14 cellular contexts compared by ENCODE assay signal in the genomic region with DNA sequence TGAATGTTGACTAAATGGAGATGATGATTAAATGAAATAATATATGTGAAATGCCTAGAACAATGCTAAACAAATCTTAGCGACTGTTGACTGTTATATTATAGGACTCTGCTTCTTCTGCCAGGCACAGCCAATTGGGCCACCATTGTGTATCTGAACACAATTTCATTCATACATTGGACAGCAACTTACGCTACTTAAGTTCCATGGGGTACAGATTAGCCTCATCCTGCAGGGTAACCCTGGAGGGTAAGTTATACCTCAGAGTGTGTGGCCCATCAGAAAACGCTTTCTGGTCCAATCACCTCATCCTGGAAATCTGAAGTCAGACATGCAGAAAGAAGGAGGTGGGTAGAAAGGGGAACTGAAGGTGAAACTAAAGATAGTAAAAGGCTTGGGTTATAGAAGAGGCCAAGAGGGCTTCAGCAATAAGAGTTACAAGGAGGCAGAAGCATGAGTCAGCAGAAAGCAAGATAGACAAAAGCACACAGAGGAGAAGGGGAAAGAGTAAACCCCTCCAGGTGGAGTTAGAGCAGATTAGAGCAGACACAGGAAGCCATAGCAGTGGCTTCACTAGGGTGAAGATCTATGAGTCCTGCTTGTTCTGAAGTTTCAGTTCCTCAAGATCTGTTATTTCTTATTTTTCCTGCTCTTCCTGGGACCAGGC.
A peak's percentile ranks its signal among the peaks of the same experiment; 100 is the strongest.
DNase-seq lines count a peak whose midpoint lies in the region; ATAC-seq, FAIRE-seq and TF ChIP-seq lines count a peak whose summit lies in the region.
"Had no signal": no experiment of that assay in that cellular context is flagged by ENCODE, and none has a peak within 500 bp of the region (broad histone marks: within the 10 kb centered on the region; RNA-seq: fewer than 3 reads in every experiment).

No MANE protein-coding gene starts in this region.

- WGBS in A549 (ENCODE audit: missing lambda C conversion rate): 56% methylated on average over 3 of the region's 3 CpGs
- no CpG with 5 or more reads among the region's 3 CpGs for WGBS in IMR-90 (ENCODE audit: extremely low coverage in 2 of 2, insufficient read length in 1 of 2), 2 experiments

- H3K4me2 ChIP-seq in A549 (no peak overlapping the region), IMR-90 (ENCODE audit: low read depth, low read length) (no peak overlapping the region)

- H3K27me3 ChIP-seq in IMR-90 (ENCODE audit: control insufficient read depth, insufficient read depth, low read length) (peaks cover 2% of the 10 kb centered on the region), left lung (no peaks in the 10 kb centered on the region)

- in situ Hi-C loops in IMR-90 (cut with MboI; ENCODE audit: low sequenced_read_pairs): loop anchor here (10.0 kb wide), 1 partner anchor 63 kb away; no protein-coding TSS in a partner anchor

- intact Hi-C loops in IMR-90 (cut with micrococcal nuclease) (no loop called here), left lung (cut with DNase I) (no loop called here)

- FAIRE-seq in A549 (lab: Jason Lieb, UNC): no peak
- FAIRE-seq: astrocyte, H54 had no signal

- no peaks in the 10 kb centered on the region for H3K36me3 ChIP-seq in IMR-90 (ENCODE audit: control insufficient read depth, insufficient read depth, low read length)
- H3K36me3 ChIP-seq in left lung: no peaks in the 10 kb centered on the region

- H2BK120ac ChIP-seq in IMR-90 (ENCODE audit: low read depth, low read length): no peak overlapping the region

- dilution Hi-C loops in IMR-90 (cut with HindIII; ENCODE audit: low sequenced_read_pairs, unreplicated experiment): no loop called here

- H3K56ac ChIP-seq in IMR-90 (ENCODE audit: extremely low read depth, insufficient read depth, low read length): no peak overlapping the region

- H3K14ac ChIP-seq in IMR-90 (replicated peaks; ENCODE audit: low read depth, low read length): no peak overlapping the region

- no peak for TF ChIP-seq CTCF in A549 (IDR thresholded peaks at IDR 0.05)
- TF ChIP-seq CTCF in IMR-90 (conservative IDR thresholded peaks at IDR 0.05; ENCODE audit: low read depth, low read length): no peak
- TF ChIP-seq CTCF in left lung (IDR thresholded peaks at IDR 0.05): no peak

- H2AFZ ChIP-seq in IMR-90 (replicated peaks; ENCODE audit: low read length, poor library complexity): no peak overlapping the region

- no peak overlapping the region for H3K4ac ChIP-seq in IMR-90 (ENCODE audit: low read depth, low read length)

- H3K27me3 Mint-ChIP-seq in natural killer cell treated with Interleukin-12 subunit alpha and Interleukin-12 subunit beta and Interleukin-15 and Interleukin-18, amount 100 ng/mL, for 72 hours: peaks cover 0 to 4% of the 10 kb centered on the region in 2 donors
- H3K27me3 Mint-ChIP-seq: activated B cell treated with CpG ODN at 0.5 μM for 24 hours had no signal

- H3K79me1 ChIP-seq in IMR-90 (ENCODE audit: low read depth in 1 of 2, low read length in 2 of 2): no peaks in the 10 kb centered on the region

- no peak for DNase-seq in A549 (ENCODE audit: low read depth in 1 of 2, low spot score in 1 of 2)
- no peak for DNase-seq in IMR-90
- DNase-seq in NK-92 (lab: John Stamatoyannopoulos, UW; ENCODE audit: unreplicated experiment): no peak
- DNase-seq in natural killer cell treated with Interleukin-12 subunit alpha and Interleukin-12 subunit beta and Interleukin-15 and Interleukin-18, amount 100 ng/mL, for 72 hours (ENCODE audit: low spot score): no peak
- no peak for DNase-seq in left lung
- no peak for DNase-seq in SW 1271 (lab: John Stamatoyannopoulos, UW)
- DNase-seq: activated B cell treated with CpG ODN at 0.5 μM for 24 hours, NCI-H345 had no signal

- no peak overlapping the region for H2AK9ac ChIP-seq in IMR-90 (replicated peaks; ENCODE audit: low read depth, low read length, poor library complexity)

- no peak overlapping the region for H3K27ac ChIP-seq in A549
- no peak overlapping the region for H3K27ac ChIP-seq in IMR-90 (ENCODE audit: insufficient read depth, low read length)
- no peak overlapping the region for H3K27ac ChIP-seq in left lung

- no peak overlapping the region for H4K5ac ChIP-seq in IMR-90 (ENCODE audit: low read depth, low read length)

- H3K9ac ChIP-seq in IMR-90 (ENCODE audit: low read depth, low read length): no peak overlapping the region

- H3K4me1 Mint-ChIP-seq in natural killer cell treated with Interleukin-12 subunit alpha and Interleukin-12 subunit beta and Interleukin-15 and Interleukin-18, amount 100 ng/mL, for 72 hours (ENCODE audit: low read depth in 2 of 2): no peaks in the 10 kb centered on the region

- H2BK5ac ChIP-seq in IMR-90 (ENCODE audit: low read depth, low read length, poor library complexity, severe bottlenecking): no peak overlapping the region

- no peak overlapping the region for H3K23ac ChIP-seq in IMR-90 (ENCODE audit: low read depth, low read length)

- no peak for TF ChIP-seq POLR2A in A549 (IDR thresholded peaks at IDR 0.05; ENCODE audit: low read length)
- TF ChIP-seq POLR2A in IMR-90 (IDR thresholded peaks at IDR 0.05; ENCODE audit: low read depth, low read length): no peak

- no peak overlapping the region for H3K27ac Mint-ChIP-seq in natural killer cell treated with Interleukin-12 subunit alpha and Interleukin-12 subunit beta and Interleukin-15 and Interleukin-18, amount 100 ng/mL, for 72 hours
- H3K27ac Mint-ChIP-seq: activated B cell treated with CpG ODN at 0.5 μM for 24 hours had no signal

- H3K9me3 Mint-ChIP-seq in natural killer cell treated with Interleukin-12 subunit alpha and Interleukin-12 subunit beta and Interleukin-15 and Interleukin-18, amount 100 ng/mL, for 72 hours: no peaks in the 10 kb centered on the region
- H3K9me3 Mint-ChIP-seq: activated B cell treated with CpG ODN at 0.5 μM for 24 hours had no signal

- no peak overlapping the region for H4K91ac ChIP-seq in IMR-90 (ENCODE audit: insufficient read depth, low read depth, low read length)

- no peak for TF ChIP-seq EP300 in A549 (IDR thresholded peaks at IDR 0.05)

- POLR2A ChIA-PET in A549 (lab: Yijun Ruan, JAX) (no interaction called here), IMR-90 (lab: Charles Lee; ENCODE audit: unreplicated experiment) (no interaction called here)

- no peaks in the 10 kb centered on the region for H4K20me1 ChIP-seq in IMR-90 (ENCODE audit: insufficient read depth, low read length)

- no peak overlapping the region for H2BK15ac ChIP-seq in IMR-90 (ENCODE audit: low read depth, low read length)

- H2AK5ac ChIP-seq in IMR-90 (ENCODE audit: low read depth, low read length): no peak overlapping the region

- ATAC-seq in A549: no peak
- peak; percentile 91 for ATAC-seq in GM19043 (IDR thresholded peaks at IDR 0.05; ENCODE audit: low read depth, unreplicated experiment)
- ATAC-seq in HG02798 (IDR thresholded peaks at IDR 0.05; ENCODE audit: poor library complexity, unreplicated experiment): peak; percentile 92
- ATAC-seq in IMR-90 (ENCODE audit: low read depth): no peak
- ATAC-seq in natural killer cell treated with Interleukin-12 subunit alpha and Interleukin-12 subunit beta and Interleukin-15 and Interleukin-18, amount 100 ng/mL, for 72 hours: no peak
- ATAC-seq in left lung: no peak

- BruUV-seq in IMR-90 (replicated peaks; lab: Mats Ljungman, UMichigan): no TSS peak

- no peak overlapping the region for H3K4me3 Mint-ChIP-seq in natural killer cell treated with Interleukin-12 subunit alpha and Interleukin-12 subunit beta and Interleukin-15 and Interleukin-18, amount 100 ng/mL, for 72 hours
- H3K4me3 Mint-ChIP-seq: activated B cell treated with CpG ODN at 0.5 μM for 24 hours had no signal

- H4K8ac ChIP-seq in IMR-90 (ENCODE audit: low read depth in 2 of 2, low read length in 2 of 2): no peak overlapping the region

- no peaks in the 10 kb centered on the region for H3K4me1 ChIP-seq in A549
- no peaks in the 10 kb centered on the region for H3K4me1 ChIP-seq in IMR-90 (ENCODE audit: control insufficient read depth, insufficient read depth, low read length)
- H3K4me1 ChIP-seq in left lung: peaks cover 0 to 13% of the 10 kb centered on the region in 2 donors

- no peak overlapping the region for H2BK20ac ChIP-seq in IMR-90 (ENCODE audit: low read depth, low read length)

- no peak overlapping the region for H3K18ac ChIP-seq in IMR-90 (ENCODE audit: low read depth, low read length)

- no peaks in the 10 kb centered on the region for H3K9me1 ChIP-seq in IMR-90 (ENCODE audit: insufficient read depth, low read length)

- TF ChIP-seq RAD21 in A549 (conservative IDR thresholded peaks at IDR 0.05 in 1 of 2, IDR thresholded peaks at IDR 0.05 in 1 of 2): no peak
- no peak for TF ChIP-seq RAD21 in IMR-90 (IDR thresholded peaks at IDR 0.05; ENCODE audit: low read length)

- H3K36me3 Mint-ChIP-seq in natural killer cell treated with Interleukin-12 subunit alpha and Interleukin-12 subunit beta and Interleukin-15 and Interleukin-18, amount 100 ng/mL, for 72 hours: no peaks in the 10 kb centered on the region

- CTCF ChIA-PET in A549 (lab: Yijun Ruan, JAX): no interaction called here
- CTCF ChIA-PET in IMR-90 (lab: Yijun Ruan, JAX): no interaction called here

- no peaks in the 10 kb centered on the region for H3K9me3 ChIP-seq in A549
- no peaks in the 10 kb centered on the region for H3K9me3 ChIP-seq in IMR-90 (ENCODE audit: control insufficient read depth, insufficient read depth, low read length)
- no peaks in the 10 kb centered on the region for H3K9me3 ChIP-seq in left lung

- H3K4me3 ChIP-seq in A549 (no peak overlapping the region), IMR-90 (ENCODE audit: insufficient read depth, low read depth, low read length) (no peak overlapping the region), left lung (no peak overlapping the region)
- H3K4me3 ChIP-seq: lung, skin epidermis had no signal

TF ChIP-seq in A549, 52 proteins besides CTCF, POLR2A, EP300 and RAD21 (continues in another document):
- TF ChIP-seq MAFK (IDR thresholded peaks at IDR 0.05; ENCODE audit: partially characterized antibody) (peak; percentile 66), HOXA7 (CRISPR knock-in tag; IDR thresholded peaks at IDR 0.05) (no peak), FOSL2 (IDR thresholded peaks at IDR 0.05) (no peak), FOSL2 (CRISPR knock-in tag; IDR thresholded peaks at IDR 0.05) (no peak), HOXB13 (CRISPR knock-in tag; IDR thresholded peaks at IDR 0.05; ENCODE audit: low read depth) (no peak)

TF ChIP-seq in IMR-90, 13 proteins besides CTCF, POLR2A, EP300 and RAD21:
- TF ChIP-seq NFE2L2 (IDR thresholded peaks at IDR 0.05; ENCODE audit: low read depth, low read length) (peak; percentile 72), MAFK (IDR thresholded peaks at IDR 0.05; ENCODE audit: low read depth, low read length) (peak; percentile 66), SMC3 (IDR thresholded peaks at IDR 0.05; ENCODE audit: low read depth, low read length) (no peak)

Comparison
In these comparisons a context has a peak if more than half of its experiments do, and no peak if none do; other contexts are left out.
1. ATAC-seq: peak in GM19043 (single experiment) and HG02798 (single experiment); none in A549 (0 of 2), IMR-90 (single experiment), natural killer cell treated with Interleukin-12 subunit alpha and Interleukin-12 subunit beta and Interleukin-15 and Interleukin-18, amount 100 ng/mL, for 72 hours (0 of 2) and left lung (single experiment).